In genomic region chr6:81256223-81256622, GRCh38 we compare ENCODE assay signal across 2 cellular contexts.
A peak's percentile ranks its signal among the peaks of the same experiment; 100 is the strongest.
DNase-seq lines count a peak whose midpoint lies in the region; ATAC-seq, FAIRE-seq and TF ChIP-seq lines count a peak whose summit lies in the region.
"Not testable (repeated sequence)": the region's sequence is repeated elsewhere in the genome, so short reads cannot be mapped to it uniquely, and the experiment has no call there.

No MANE protein-coding gene starts in this region.

- H3K9me3 ChIP-seq in A549; HEK293 (ENCODE audit: control insufficient read depth, insufficient read depth, low read depth, low read length): not testable (repeated sequence)

- TF ChIP-seq EP300 in A549 (IDR thresholded peaks at IDR 0.05), result not testable (repeated sequence)

- not testable (repeated sequence) for H3K4me3 ChIP-seq in A549; HEK293 (ENCODE audit: low read depth, low read length)

- ATAC-seq in A549, result not testable (repeated sequence)

- not testable (repeated sequence) for H3K4me2 ChIP-seq in A549

- TF ChIP-seq CTCF in A549 (IDR thresholded peaks at IDR 0.05); HEK293 (tag by site-specific recombination; IDR thresholded peaks at IDR 0.05): not testable (repeated sequence)

- WGBS in A549 (ENCODE audit: missing lambda C conversion rate), result 44% methylated on average over 6 of the region's 6 CpGs

- H3K27ac ChIP-seq in A549; HEK293 (ENCODE audit: extremely low read depth, low read depth, low read length): not testable (repeated sequence)

- TF ChIP-seq POLR2A in A549 (IDR thresholded peaks at IDR 0.05; ENCODE audit: low read length), result not testable (repeated sequence)

- FAIRE-seq in A549 (lab: Jason Lieb, UNC), result not testable (repeated sequence)

- DNase-seq in A549 (ENCODE audit: low read depth in 1 of 2, low spot score in 1 of 2), result not testable (repeated sequence)

- POLR2A ChIA-PET in A549 (lab: Yijun Ruan, JAX); HEK293 (lab: Yijun Ruan, JAX): not testable (repeated sequence)

- H3K4me1 ChIP-seq in A549; HEK293 (ENCODE audit: control insufficient read depth, insufficient read depth, low read length): not testable (repeated sequence)

- H3K36me3 ChIP-seq in HEK293 (ENCODE audit: control insufficient read depth in 2 of 2, insufficient read depth in 1 of 2, low read length in 2 of 2), result not testable (repeated sequence)

- CTCF ChIA-PET in A549 (lab: Yijun Ruan, JAX); HEK293 (lab: Yijun Ruan, JAX): not testable (repeated sequence)

- not testable (repeated sequence) for TF ChIP-seq RAD21 in A549 (conservative IDR thresholded peaks at IDR 0.05 in 1 of 2, IDR thresholded peaks at IDR 0.05 in 1 of 2)

TF ChIP-seq in A549, 52 proteins besides CTCF, POLR2A, EP300 and RAD21:
- peak; percentile 35 for TF ChIP-seq ZC3H11A (IDR thresholded peaks at IDR 0.05)

TF ChIP-seq in HEK293, 187 proteins besides CTCF, POLR2A, EP300 and RAD21:
- 0 out of 2 replicates have a peak, but pooled peaks have one; percentile 34 for TF ChIP-seq ZNF266 (tag by site-specific recombination; IDR thresholded peaks at IDR 0.05; ENCODE audit: low read depth)
- TF ChIP-seq ZNF426 (tag by site-specific recombination; IDR thresholded peaks at IDR 0.05), result peak; percentile 48
- peak; percentile 49 for TF ChIP-seq ZNF555 (tag by site-specific recombination; conservative IDR thresholded peaks at IDR 0.05)
- TF ChIP-seq ZNF140 (tag by site-specific recombination; IDR thresholded peaks at IDR 0.05), result peak; percentile 54; the same call in 1 of the 2 replicates
- peak; percentile 52; the same call in 1 of the 2 replicates for TF ChIP-seq ZNF394 (tag by site-specific recombination; IDR thresholded peaks at IDR 0.05; ENCODE audit: borderline replicate concordance)
- 0 out of 2 replicates have a peak, but pooled peaks have one; percentile 34 for TF ChIP-seq ZNF433 (tag by site-specific recombination; IDR thresholded peaks at IDR 0.05; ENCODE audit: low read depth)
- TF ChIP-seq ZNF518A (tag by site-specific recombination; conservative IDR thresholded peaks at IDR 0.05; ENCODE audit: low read depth), result peak; percentile 61
- TF ChIP-seq ZNF560 (tag by site-specific recombination; IDR thresholded peaks at IDR 0.05; ENCODE audit: borderline replicate concordance), result 0 out of 2 replicates have a peak, but pooled peaks have one; percentile 39
- peak; percentile 37; the same call in 1 of the 2 replicates for TF ChIP-seq ZNF623 (tag by site-specific recombination; IDR thresholded peaks at IDR 0.05)
- TF ChIP-seq ZNF558 (tag by site-specific recombination; IDR thresholded peaks at IDR 0.05), result 0 out of 2 replicates have a peak, but pooled peaks have one; percentile 24
- 0 out of 2 replicates have a peak, but pooled peaks have one; percentile 42 for TF ChIP-seq ZBTB11 (tag by site-specific recombination; conservative IDR thresholded peaks at IDR 0.05; ENCODE audit: low read depth)
- TF ChIP-seq ZNF654 (tag by site-specific recombination; IDR thresholded peaks at IDR 0.05; ENCODE audit: low read depth), result 0 out of 2 replicates have a peak, but pooled peaks have one; percentile 10
- 0 out of 2 replicates have a peak, but pooled peaks have one; percentile 28 for TF ChIP-seq ZNF138 (tag by site-specific recombination; IDR thresholded peaks at IDR 0.05; ENCODE audit: borderline replicate concordance)
